In genomic region chr15:81256916-81257315, GRCh38 we compare ENCODE assay signal across 8 cellular contexts.
DNase-seq lines count a peak whose midpoint lies in the region; ATAC-seq, FAIRE-seq and TF ChIP-seq lines count a peak whose summit lies in the region.

No MANE protein-coding gene starts in this region.

- H3K27me3 ChIP-seq in Loucy (ENCODE audit: insufficient read depth, low read length, poor library complexity, severe bottlenecking), result no peaks in the 10 kb centered on the region
- H3K27me3 ChIP-seq in brain microvascular endothelial cell (replicated peaks), result peaks cover 3% of the 10 kb centered on the region
- H3K27me3 ChIP-seq in lower lobe of right lung (ENCODE audit: low read depth), result no peaks in the 10 kb centered on the region
- H3K27me3 ChIP-seq in small intestine (ENCODE audit: control insufficient read depth in 2 of 2, insufficient read depth in 2 of 2, low read length in 2 of 2), result no peaks in the 10 kb centered on the region

- ATAC-seq in lower lobe of right lung, result peak in 1 of 2 donors; percentile 51
- ATAC-seq in GM21786 (IDR thresholded peaks at IDR 0.05; ENCODE audit: unreplicated experiment), result no peak
- no peak for ATAC-seq in HG02610 (IDR thresholded peaks at IDR 0.05; ENCODE audit: unreplicated experiment)

- WGBS in small intestine, 3 donors, result 45 to 53% (median 51%) methylated on average over 1 of the region's 1 CpG

- H3K79me2 ChIP-seq in Loucy (ENCODE audit: insufficient read depth, low read length), result no peaks in the 10 kb centered on the region

- DNase-seq in brain microvascular endothelial cell (no peak), lower lobe of right lung (no peak), small intestine (no peak)
- DNase-seq in activated CD4-positive, alpha-beta T cell treated with anti-CD3 and anti-CD28 coated beads, Interleukin-2, amount 10 ng/mL, durations not matched to agents 7 days and 5 days, result no peak

- POLR2A ChIA-PET in activated CD4-positive, alpha-beta T cell treated with anti-CD3 and anti-CD28 coated beads, Interleukin-2, amount 10 ng/mL, durations not matched to agents 7 days and 5 days (lab: Charles Lee), result no interaction called here

- no peak overlapping the region for H3K4me2 ChIP-seq in Loucy (ENCODE audit: low read depth, low read length, poor library complexity, severe bottlenecking)

- peak; percentile 64 for TF ChIP-seq CTCF in C4-2B (conservative IDR thresholded peaks at IDR 0.05)
- TF ChIP-seq CTCF in Loucy (conservative IDR thresholded peaks at IDR 0.05; ENCODE audit: low read length), result peak; percentile 68
- peak; percentile 36 for TF ChIP-seq CTCF in brain microvascular endothelial cell (IDR thresholded peaks at IDR 0.05; ENCODE audit: low read depth, low read length, missing control alignments)
- peak; percentile 41 for TF ChIP-seq CTCF in lower lobe of right lung (IDR thresholded peaks at IDR 0.05)

- no peaks in the 10 kb centered on the region for H3K9me3 ChIP-seq in Loucy (ENCODE audit: insufficient read depth, low read depth, low read length)
- no peaks in the 10 kb centered on the region for H3K9me3 ChIP-seq in lower lobe of right lung
- H3K9me3 ChIP-seq in small intestine (ENCODE audit: control insufficient read depth, low read depth), result no peaks in the 10 kb centered on the region

- no peaks in the 10 kb centered on the region for H3F3A ChIP-seq in Loucy (ENCODE audit: low read depth)

- H3K27me3 Mint-ChIP-seq in activated CD4-positive, alpha-beta T cell treated with anti-CD3 and anti-CD28 coated beads, Interleukin-2, amount 10 ng/mL, durations not matched to agents 7 days and 5 days, result no peaks in the 10 kb centered on the region

- H3K27ac Mint-ChIP-seq in activated CD4-positive, alpha-beta T cell treated with anti-CD3 and anti-CD28 coated beads, Interleukin-2, amount 10 ng/mL, durations not matched to agents 7 days and 5 days, result no peak overlapping the region

- CTCF ChIA-PET in activated CD4-positive, alpha-beta T cell treated with anti-CD3 and anti-CD28 coated beads, Interleukin-2, amount 10 ng/mL, durations not matched to agents 7 days and 5 days (lab: Charles Lee), result no interaction called here

- 0 out of 2 replicates have a peak overlapping the region, but pooled peaks have one; percentile 7 for H2AFZ ChIP-seq in Loucy (ENCODE audit: low read length)

- no peaks in the 10 kb centered on the region for H3K9me2 ChIP-seq in Loucy (replicated peaks; ENCODE audit: low read depth, low read length)

- H3K27ac ChIP-seq in C4-2B (no peak overlapping the region), brain microvascular endothelial cell (no peak overlapping the region), lower lobe of right lung (no peak overlapping the region), small intestine (ENCODE audit: low read depth in 1 of 2, low read length in 1 of 2) (no peak overlapping the region)

- H3K4me3 ChIP-seq in Loucy (ENCODE audit: low read length, poor library complexity, severe bottlenecking) (no peak overlapping the region), brain microvascular endothelial cell (ENCODE audit: low read depth, low read length) (no peak overlapping the region), lower lobe of right lung (no peak overlapping the region), small intestine (ENCODE audit: low read depth in 1 of 2, low read length in 2 of 2) (no peak overlapping the region)

- no peak overlapping the region for H3K9ac ChIP-seq in Loucy (ENCODE audit: low read depth, low read length, poor library complexity, severe bottlenecking)

- in situ Hi-C loops in brain microvascular endothelial cell (cut with HindIII; ENCODE audit: low pct_ligation_motif_present, low sequenced_read_pairs), result loop anchor here (25.0 kb wide), 1 partner anchor 145 kb away; no protein-coding TSS in a partner anchor

- no peaks in the 10 kb centered on the region for H4K20me1 ChIP-seq in Loucy (ENCODE audit: insufficient read depth, low read length, poor library complexity, severe bottlenecking)

- H3K36me3 ChIP-seq in Loucy (ENCODE audit: insufficient read depth, low read length) (no peaks in the 10 kb centered on the region), brain microvascular endothelial cell (replicated peaks) (no peaks in the 10 kb centered on the region), lower lobe of right lung (no peaks in the 10 kb centered on the region), small intestine (ENCODE audit: control insufficient read depth in 2 of 2, insufficient read depth in 2 of 2, low read length in 2 of 2) (no peaks in the 10 kb centered on the region)

- no peaks in the 10 kb centered on the region for H3K36me3 Mint-ChIP-seq in activated CD4-positive, alpha-beta T cell treated with anti-CD3 and anti-CD28 coated beads, Interleukin-2, amount 10 ng/mL, durations not matched to agents 7 days and 5 days (ENCODE audit: low read depth)

- intact Hi-C loops in lower lobe of right lung (cut with DNase I), result no loop called here

- no peak for FAIRE-seq in small intestine (lab: Jason Lieb, UNC)

- H3K4me1 ChIP-seq in Loucy (ENCODE audit: insufficient read depth, low read length, poor library complexity, severe bottlenecking), result no peaks in the 10 kb centered on the region
- peaks cover 8% of the 10 kb centered on the region for H3K4me1 ChIP-seq in lower lobe of right lung
- no peaks in the 10 kb centered on the region for H3K4me1 ChIP-seq in small intestine (ENCODE audit: control insufficient read depth in 2 of 2, insufficient read depth in 1 of 2, low read depth in 1 of 2, low read length in 1 of 2)

- no peak overlapping the region for H3K4me3 Mint-ChIP-seq in activated CD4-positive, alpha-beta T cell treated with anti-CD3 and anti-CD28 coated beads, Interleukin-2, amount 10 ng/mL, durations not matched to agents 7 days and 5 days

- no peaks in the 10 kb centered on the region for H3K9me3 Mint-ChIP-seq in activated CD4-positive, alpha-beta T cell treated with anti-CD3 and anti-CD28 coated beads, Interleukin-2, amount 10 ng/mL, durations not matched to agents 7 days and 5 days

- H3K4me1 Mint-ChIP-seq in activated CD4-positive, alpha-beta T cell treated with anti-CD3 and anti-CD28 coated beads, Interleukin-2, amount 10 ng/mL, durations not matched to agents 7 days and 5 days, result peaks cover 4% of the 10 kb centered on the region
